8 cellular contexts compared by ENCODE assay signal in the genomic region with DNA sequence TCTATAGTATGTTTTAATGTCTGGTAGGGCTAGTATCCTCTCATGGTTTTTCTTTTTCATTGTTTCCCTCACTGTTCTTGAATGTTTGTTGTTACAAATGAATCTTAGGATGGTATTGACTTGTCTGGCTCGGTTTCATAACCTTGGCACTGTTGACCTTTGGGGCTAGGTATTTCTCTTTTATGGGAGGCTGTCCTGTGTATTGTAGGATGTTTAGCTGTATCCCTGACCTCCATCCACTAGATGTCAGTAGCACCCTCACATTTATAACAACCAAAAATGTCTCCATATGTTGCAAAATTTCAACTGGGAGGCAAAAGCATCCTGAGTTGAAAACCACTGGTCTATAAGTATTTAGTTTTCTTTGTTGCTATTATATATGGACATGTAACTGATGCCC. TPM values are rescaled to one million over a fixed set of nuclear protein-coding genes. Genes with fewer than 3 reads are reported as not detected.
DNase-seq lines count a peak whose midpoint lies in the region; ATAC-seq, FAIRE-seq and TF ChIP-seq lines count a peak whose summit lies in the region.

No MANE protein-coding gene starts in this region.

- no peak overlapping the region for H3K27ac ChIP-seq in AG04450 (ENCODE audit: low read depth, low read length)
- H3K27ac ChIP-seq in keratinocyte (ENCODE audit: control insufficient read depth, insufficient read depth, low read length), result no peak overlapping the region

- no peak for TF ChIP-seq POLR2A in H54 (IDR thresholded peaks at IDR 0.05; ENCODE audit: low read depth, low read length)

- peak; percentile 66 for FAIRE-seq in H54 (lab: Jason Lieb, UNC)
- FAIRE-seq in keratinocyte (lab: Jason Lieb, UNC), result peak; percentile 66

- H3K27me3 ChIP-seq in AG04450 (ENCODE audit: control insufficient read depth, insufficient read depth, low read length) (no peaks in the 10 kb centered on the region), keratinocyte (ENCODE audit: control insufficient read depth, extremely low read depth, insufficient read depth, low read length) (no peaks in the 10 kb centered on the region)

- no peaks in the 10 kb centered on the region for H3K79me2 ChIP-seq in keratinocyte (ENCODE audit: control insufficient read depth, insufficient read depth, low read length)

- H3K36me3 ChIP-seq in keratinocyte (ENCODE audit: control insufficient read depth in 2 of 2, extremely low read depth in 1 of 2, insufficient read depth in 2 of 2, low read length in 2 of 2), result peaks cover 0 to 3% of the 10 kb centered on the region in 2 experiments

- no peak overlapping the region for H3K4me2 ChIP-seq in keratinocyte (ENCODE audit: control insufficient read depth, extremely low read depth, insufficient read depth, low read depth, low read length)

- dilution Hi-C loops in keratinocyte (cut with MboI; ENCODE audit: extremely low pct_ligation_motif_present, low sequenced_read_pairs), result no loop called here

- no peak overlapping the region for H2AFZ ChIP-seq in keratinocyte (ENCODE audit: control insufficient read depth, low read length)

- H3K9me3 ChIP-seq in AG04450 (ENCODE audit: control insufficient read depth, insufficient read depth, low read length) (no peaks in the 10 kb centered on the region), keratinocyte (ENCODE audit: control insufficient read depth, low read depth, low read length) (no peaks in the 10 kb centered on the region)

- TF ChIP-seq CTCF in AG04450 (IDR thresholded peaks at IDR 0.05; ENCODE audit: low read depth, low read length), result peak; percentile 64
- peak; percentile 49 to 63 (median 50) for TF ChIP-seq CTCF in keratinocyte (optimal IDR thresholded peaks at IDR 0.05 in 1 of 3, IDR thresholded peaks at IDR 0.05 in 1 of 3, conservative IDR thresholded peaks at IDR 0.05 in 1 of 3; ENCODE audit: extremely low read depth in 1 of 3, insufficient read depth in 2 of 3, low read length in 3 of 3)

- CTCF ChIA-PET in AG04450 (lab: Charles Lee), result interaction anchor here (0.7 to 1.8 kb wide), 13 partner anchors 12 to 157 kb away, joined by 3 to 18 read pairs (median 4); no protein-coding TSS in a partner anchor

- POLR2A ChIA-PET in AG04450 (lab: Yijun Ruan, JAX), result no interaction called here

- H3K9ac ChIP-seq in keratinocyte (ENCODE audit: control insufficient read depth, extremely low read depth, insufficient read depth, low read length), result no peak overlapping the region

- no peak for ATAC-seq in HG03108 (IDR thresholded peaks at IDR 0.05; ENCODE audit: unreplicated experiment)
- ATAC-seq in GM18868 (IDR thresholded peaks at IDR 0.05; ENCODE audit: unreplicated experiment), result no peak

- H3K9me1 ChIP-seq in keratinocyte (ENCODE audit: control insufficient read depth, extremely low read depth, insufficient read depth, low read length), result no peaks in the 10 kb centered on the region

- H4K20me1 ChIP-seq in keratinocyte (ENCODE audit: control insufficient read depth, extremely low read depth, insufficient read depth, low read length), result no peaks in the 10 kb centered on the region

- H3K4me3 ChIP-seq in AG04450 (ENCODE audit: low read depth, low read length) (no peak overlapping the region), keratinocyte (ENCODE audit: control insufficient read depth in 2 of 3, extremely low read depth in 1 of 3, insufficient read depth in 2 of 3, low read depth in 1 of 3, low read length in 3 of 3) (no peak overlapping the region)

- no peak for DNase-seq in AG04450 (ENCODE audit: low read depth, low spot score)
- DNase-seq in H54 (ENCODE audit: insufficient read length, low spot score), result no peak
- DNase-seq in SW480 (ENCODE audit: low spot score), result peak; percentile 35
- DNase-seq in keratinocyte (ENCODE audit: low read depth, low spot score), result no peak
- DNase-seq in NK-92 (lab: John Stamatoyannopoulos, UW; ENCODE audit: unreplicated experiment), result no peak
- DNase-seq in amygdala (lab: John Stamatoyannopoulos, UW), result no peak

- H3K4me1 ChIP-seq in keratinocyte (ENCODE audit: control insufficient read depth, extremely low read depth, insufficient read depth, low read length), result no peaks in the 10 kb centered on the region

RNA-seq across cellular contexts. Expression of gene AOX1, which starts 7.0 kb away (rescaled TPM):
- 5.6 and 7.9 TPM in 2 replicates for polyA plus RNA-seq in AG04450 (2011; rRNA removed)
- polyA minus RNA-seq in AG04450 (2011; rRNA and poly(A)+ RNA removed), result 17.7 and 20.0 TPM in 2 replicates
- 8.3 to 13.1 TPM (median 12.2 TPM) in 3 replicates for polyA plus RNA-seq in keratinocyte
- 0.61 TPM for polyA plus RNA-seq in keratinocyte (2011; ENCODE audit: low read depth)
- polyA plus RNA-seq in keratinocyte (2011; cell fraction: cytosol; rRNA removed), result 7.8 and 11.3 TPM in 2 replicates
- polyA plus RNA-seq in keratinocyte (2011; cell fraction: nucleus; rRNA removed), result 7.5 and 7.9 TPM in 2 replicates
- 0.97 and 10.1 TPM in 2 replicates for polyA plus RNA-seq in keratinocyte (2012; ENCODE audit: low replicate concordance)
- polyA minus RNA-seq in keratinocyte, result 10.3 to 18.9 TPM (median 14.3 TPM) in 3 replicates
- 10.9 TPM for polyA minus RNA-seq in keratinocyte (2011; cell fraction: cytosol; rRNA and poly(A)+ RNA removed)
- polyA minus RNA-seq in keratinocyte (2011; cell fraction: nucleus; rRNA and poly(A)+ RNA removed), result 10.3 and 11.9 TPM in 2 replicates

RNA-seq across cellular contexts. Expression of gene SGO2, which starts 52.8 kb away (rescaled TPM):
- polyA plus RNA-seq in AG04450 (2011; rRNA removed) (3.7 and 8.4 TPM in 2 replicates), keratinocyte (1.8 to 8.6 TPM (median 5.1 TPM) in 3 replicates)
- 1.8 and 4.8 TPM in 2 replicates for polyA minus RNA-seq in AG04450 (2011; rRNA and poly(A)+ RNA removed)
- 1.6 TPM for polyA plus RNA-seq in keratinocyte (2011; ENCODE audit: low read depth)
- polyA plus RNA-seq in keratinocyte (2011; cell fraction: cytosol; rRNA removed), result 1.9 and 3.7 TPM in 2 replicates
- polyA plus RNA-seq in keratinocyte (2011; cell fraction: nucleus; rRNA removed), result 2.5 and 4.1 TPM in 2 replicates
- 0.54 and 6.0 TPM in 2 replicates for polyA plus RNA-seq in keratinocyte (2012; ENCODE audit: low replicate concordance)
- 0.59 to 7.6 TPM (median 1.3 TPM) in 3 replicates for polyA minus RNA-seq in keratinocyte
- 1.5 TPM for polyA minus RNA-seq in keratinocyte (2011; cell fraction: cytosol; rRNA and poly(A)+ RNA removed)
- polyA minus RNA-seq in keratinocyte (2011; cell fraction: nucleus; rRNA and poly(A)+ RNA removed), result 2.5 and 4.1 TPM in 2 replicates
